In genomic region chr15:70584838-70585706, GRCh38 we compare ENCODE assay signal across 8 cellular contexts.
DNase-seq lines count a peak whose midpoint lies in the region; ATAC-seq and TF ChIP-seq lines count a peak whose summit lies in the region.

No MANE protein-coding gene starts in this region.

- peaks cover 10% of the 10 kb centered on the region for H3K4me1 ChIP-seq in mammary epithelial cell (ENCODE audit: insufficient read depth, low read length)
- H3K4me1 ChIP-seq in mesodermal cell (ENCODE audit: control insufficient read depth, insufficient read depth, low read length, poor library complexity, severe bottlenecking), result peaks cover 10% of the 10 kb centered on the region
- H3K4me1 ChIP-seq in stomach, result peaks cover 5 to 13% (median 10%) of the 10 kb centered on the region in 4 donors

- DNase-seq in GM03348 (ENCODE audit: low spot score) (peak; percentile 23), SK-N-DZ (ENCODE audit: low spot score) (peak; percentile 35), mammary epithelial cell (peak; percentile 46), stomach (peak; percentile 27), dedifferentiated amniotic fluid mesenchymal stem cell (ENCODE audit: extremely low spot score) (no peak), posterior vena cava (ENCODE audit: low spot score) (no peak)

- no TSS peak for BruUV-seq in mammary epithelial cell (replicated peaks; lab: Mats Ljungman, UMichigan)

- no peak for ATAC-seq in HG03097 (IDR thresholded peaks at IDR 0.05; ENCODE audit: low FRiP score, unreplicated experiment)

- H3K9ac ChIP-seq in mammary epithelial cell (ENCODE audit: insufficient read depth, low read length), result no peak overlapping the region

- peaks cover 6% of the 10 kb centered on the region for H3K27me3 ChIP-seq in mammary epithelial cell (ENCODE audit: insufficient read depth, low read length)
- H3K27me3 ChIP-seq in stomach, result peaks cover 0 to 39% (median 20%) of the 10 kb centered on the region in 3 donors

- TF ChIP-seq EP300 in stomach (IDR thresholded peaks at IDR 0.05), result no peak

- no peaks in the 10 kb centered on the region for H4K20me1 ChIP-seq in mammary epithelial cell (ENCODE audit: insufficient read depth, low read length)

- TF ChIP-seq POLR2A in stomach (IDR thresholded peaks at IDR 0.05), result no peak

- H3K27ac ChIP-seq in mammary epithelial cell (ENCODE audit: insufficient read depth, low read depth, low read length) (no peak overlapping the region), mesodermal cell (ENCODE audit: low read depth, low read length, severe bottlenecking) (no peak overlapping the region), stomach (no peak overlapping the region)

- CTCF ChIA-PET in mammary epithelial cell (lab: Charles Lee; ENCODE audit: low non-redundant PET), result no interaction called here

- H3K36me3 ChIP-seq in mammary epithelial cell (ENCODE audit: insufficient read depth, low read length) (no peaks in the 10 kb centered on the region), mesodermal cell (ENCODE audit: control insufficient read depth, insufficient read depth, low read length) (no peaks in the 10 kb centered on the region), stomach (no peaks in the 10 kb centered on the region)

- H3K79me2 ChIP-seq in mammary epithelial cell (ENCODE audit: insufficient read depth, low read length), result no peaks in the 10 kb centered on the region

- WGBS in mammary epithelial cell (ENCODE audit: low coverage, missing lambda C conversion rate), result under 1% methylated on average over 15 of the region's 64 CpGs
- WGBS in mesodermal cell (ENCODE audit: insufficient coverage in 2 of 2), 2 experiments, result 5 to 10% methylated on average over 44 to 54 of the region's 64 CpGs
- 13 to 27% (median 16%) methylated on average over 27 to 63 of the region's 64 CpGs for WGBS in stomach, 5 donors

- in situ Hi-C loops in mammary epithelial cell (cut with MboI; ENCODE audit: low sequenced_read_pairs in 2 of 2), result no loop called here

- H3K4me3 ChIP-seq in mammary epithelial cell (replicated peaks in 1 of 3; ENCODE audit: insufficient read depth in 1 of 3, low read depth in 2 of 3, low read length in 3 of 3) (peak overlapping the region; percentile 29 to 39 (median 36)), mesodermal cell (ENCODE audit: extremely low read depth, insufficient read depth, low read length, poor library complexity, severe bottlenecking) (peak overlapping the region; percentile 16), stomach (peak overlapping the region; percentile 23 to 39 (median 26))

- intact Hi-C loops in mammary epithelial cell (cut with micrococcal nuclease) (no loop called here), stomach (cut with DNase I; ENCODE audit: low total_unique reads) (no loop called here), posterior vena cava (cut with DNase I) (no loop called here)

- dilution Hi-C loops in mammary epithelial cell (cut with HindIII; ENCODE audit: low sequenced_read_pairs), result no loop called here

- H3K9me3 ChIP-seq in mammary epithelial cell (replicated peaks; ENCODE audit: insufficient read depth, low read length), result no peaks in the 10 kb centered on the region
- no peaks in the 10 kb centered on the region for H3K9me3 ChIP-seq in mesodermal cell (ENCODE audit: control insufficient read depth, low read length)
- no peaks in the 10 kb centered on the region for H3K9me3 ChIP-seq in stomach

- peak; percentile 16 to 60 for TF ChIP-seq CTCF in mammary epithelial cell (conservative IDR thresholded peaks at IDR 0.05 in 1 of 2, IDR thresholded peaks at IDR 0.05 in 1 of 2; ENCODE audit: extremely low read depth in 1 of 2, insufficient read depth in 1 of 2, low read depth in 1 of 2, low read length in 2 of 2)
- TF ChIP-seq CTCF in stomach (IDR thresholded peaks at IDR 0.05), result peak in 4 of 7 experiments; percentile 13 to 41 (median 20)

- H2AFZ ChIP-seq in mammary epithelial cell (ENCODE audit: low read depth, low read length), result peak overlapping the region; percentile 59

- peak overlapping the region; percentile 87 for H3K4me2 ChIP-seq in mammary epithelial cell (ENCODE audit: insufficient read depth, low read depth, low read length)

Comparison
In these comparisons a context has a peak if more than half of its experiments do, and no peak if none do; other contexts are left out.
1. DNase-seq: peak in GM03348 (single experiment), SK-N-DZ (single experiment), mammary epithelial cell (single experiment) and stomach (single experiment); none in dedifferentiated amniotic fluid mesenchymal stem cell (single experiment) and posterior vena cava (single experiment).
2. Peak in every context shown above with its lines, with median percentiles within 50 percentile points of each other: H3K4me3 ChIP-seq.